12 cellular contexts compared by ENCODE assay signal in genomic region chr17:7017827-7018200, GRCh38. TPM values are rescaled to one million over a fixed set of nuclear protein-coding genes. Genes with fewer than 3 reads are reported as not detected.
DNase-seq lines count a peak whose midpoint lies in the region; ATAC-seq and TF ChIP-seq lines count a peak whose summit lies in the region.
"Had no signal": no experiment of that assay in that cellular context is flagged by ENCODE, and none has a peak within 500 bp of the region (broad histone marks: within the 10 kb centered on the region; RNA-seq: fewer than 3 reads in every experiment).

No MANE protein-coding gene starts in this region.

- H3K4me1 ChIP-seq in Loucy (ENCODE audit: insufficient read depth, low read length, poor library complexity, severe bottlenecking) = peaks cover 48% of the 10 kb centered on the region
- peaks cover 0 to 92% (median 34%) of the 10 kb centered on the region in 3 donors for H3K4me1 ChIP-seq in gastroesophageal sphincter

- H3K9ac ChIP-seq in Loucy (ENCODE audit: low read depth, low read length, poor library complexity, severe bottlenecking) = peak overlapping the region; percentile 65

- DNase-seq in activated CD8-positive, alpha-beta T cell treated with anti-CD3 and anti-CD28 coated beads for 36 hours = peak; percentile 57
- peak; percentile 66 for DNase-seq in stimulated activated CD8-positive, alpha-beta memory T cell treated with anti-CD3 and anti-CD28 coated beads, Interleukin-4, amount 100 ng/mL, for 48 hours
- no peak for DNase-seq in NCI-H1694 treated with DMSO at 0.1 percent for 48 hours (lab: John Stamatoyannopoulos, UW)
- no peak for DNase-seq in COR-L47 (lab: John Stamatoyannopoulos, UW)
- DNase-seq in effector CD8-positive, alpha-beta T cell (lab: John Stamatoyannopoulos, UW) = no peak
- no peak for DNase-seq in DMS114 treated with DMSO at 0.1 percent for 48 hours (lab: John Stamatoyannopoulos, UW; ENCODE audit: unreplicated experiment)
- DNase-seq: IMR-90; NK-92 treated with Interleukin-12 subunit alpha and Interleukin-12 subunit beta, amount 100 ng/mL, for 24 hours had no signal

- intact Hi-C loops in activated CD8-positive, alpha-beta T cell treated with anti-CD3 and anti-CD28 coated beads for 36 hours (cut with micrococcal nuclease) = no loop called here

- H3K4me2 ChIP-seq in Loucy (ENCODE audit: low read depth, low read length, poor library complexity, severe bottlenecking) = peak overlapping the region; percentile 95

- no peak for TF ChIP-seq POLR2A in gastroesophageal sphincter (IDR thresholded peaks at IDR 0.05)

- no peak for TF ChIP-seq EP300 in gastroesophageal sphincter (IDR thresholded peaks at IDR 0.05)

- H3K27me3 Mint-ChIP-seq in activated CD8-positive, alpha-beta T cell treated with anti-CD3 and anti-CD28 coated beads for 36 hours = no peaks in the 10 kb centered on the region

- H3K9me3 ChIP-seq in Loucy (ENCODE audit: insufficient read depth, low read depth, low read length) (no peaks in the 10 kb centered on the region), gastroesophageal sphincter (no peaks in the 10 kb centered on the region)

- peak overlapping the region; percentile 93 for H3K27ac Mint-ChIP-seq in activated CD8-positive, alpha-beta T cell treated with anti-CD3 and anti-CD28 coated beads for 36 hours

- H3K9me2 ChIP-seq in Loucy (replicated peaks; ENCODE audit: low read depth, low read length) = no peaks in the 10 kb centered on the region

- H3K27me3 ChIP-seq in Loucy (ENCODE audit: insufficient read depth, low read length, poor library complexity, severe bottlenecking) = no peaks in the 10 kb centered on the region
- H3K27me3 ChIP-seq in gastroesophageal sphincter = peaks cover 18% of the 10 kb centered on the region

- CTCF ChIA-PET in activated CD8-positive, alpha-beta T cell treated with anti-CD3 and anti-CD28 coated beads for 36 hours (lab: Charles Lee) = interaction anchor here (1.3 to 2.8 kb wide), 2 partner anchors 27 to 107 kb away, joined by 6 to 8 read pairs; no protein-coding TSS in a partner anchor

- H3K4me1 Mint-ChIP-seq in activated CD8-positive, alpha-beta T cell treated with anti-CD3 and anti-CD28 coated beads for 36 hours (ENCODE audit: low read depth) = peaks cover 53% of the 10 kb centered on the region

- H3K9me3 Mint-ChIP-seq in activated CD8-positive, alpha-beta T cell treated with anti-CD3 and anti-CD28 coated beads for 36 hours = no peaks in the 10 kb centered on the region

- H3K36me3 Mint-ChIP-seq in activated CD8-positive, alpha-beta T cell treated with anti-CD3 and anti-CD28 coated beads for 36 hours (ENCODE audit: low read depth) = peaks cover 35% of the 10 kb centered on the region

- peaks cover 11% of the 10 kb centered on the region for H4K20me1 ChIP-seq in Loucy (ENCODE audit: insufficient read depth, low read length, poor library complexity, severe bottlenecking)

- peak overlapping the region; percentile 83 to 96 (median 89) for H3K27ac ChIP-seq in gastroesophageal sphincter
- H3K27ac ChIP-seq: VCaP had no signal

- H3K4me3 ChIP-seq in Loucy (ENCODE audit: low read length, poor library complexity, severe bottlenecking) (peak overlapping the region; percentile 31), gastroesophageal sphincter (peak overlapping the region in 1 of 2 donors; percentile 69)

- peaks cover 9% of the 10 kb centered on the region for H3F3A ChIP-seq in Loucy (ENCODE audit: low read depth)

- POLR2A ChIA-PET in activated CD8-positive, alpha-beta T cell treated with anti-CD3 and anti-CD28 coated beads for 36 hours (lab: Charles Lee) = interaction anchor here (1.3 to 1.8 kb wide), 2 partner anchors 9 to 12 kb away, joined by 3 to 7 read pairs; no protein-coding TSS in a partner anchor

- no peak for TF ChIP-seq CTCF in Loucy (conservative IDR thresholded peaks at IDR 0.05; ENCODE audit: low read length)
- TF ChIP-seq CTCF in activated CD8-positive, alpha-beta T cell treated with anti-CD3 and anti-CD28 coated beads for 36 hours (IDR thresholded peaks at IDR 0.05) = no peak
- no peak for TF ChIP-seq CTCF in gastroesophageal sphincter (IDR thresholded peaks at IDR 0.05)

- H3K36me3 ChIP-seq in Loucy (ENCODE audit: insufficient read depth, low read length) (no peaks in the 10 kb centered on the region), gastroesophageal sphincter (peaks cover 0 to 12% of the 10 kb centered on the region in 2 donors)

- 40 to 69% methylated on average over 4 of the region's 12 CpGs for WGBS in gastroesophageal sphincter (ENCODE audit: low coverage in 1 of 2), 2 donors

- no peak for ATAC-seq in activated CD8-positive, alpha-beta T cell treated with anti-CD3 and anti-CD28 coated beads for 36 hours
- ATAC-seq in gastroesophageal sphincter = no peak

- H3K4me3 Mint-ChIP-seq in activated CD8-positive, alpha-beta T cell treated with anti-CD3 and anti-CD28 coated beads for 36 hours = peak overlapping the region; percentile 21

- H3K79me2 ChIP-seq in Loucy (ENCODE audit: insufficient read depth, low read length) = peaks cover 27% of the 10 kb centered on the region

- H2AFZ ChIP-seq in Loucy (ENCODE audit: low read length) = 0 out of 2 replicates have a peak overlapping the region, but pooled peaks have one; percentile 33

RNA-seq across cellular contexts. Expression of gene BCL6B, which starts 5.0 kb away (rescaled TPM):
- total RNA-seq in activated CD8-positive, alpha-beta T cell treated with anti-CD3 and anti-CD28 coated beads for 36 hours = 1 to 10 TPM; 1.2 to 2.4 TPM
- 1 to 10 TPM in 3 of 4 donors, under 1 TPM in 1; 0.93 to 3.9 (median 3.3) TPM for total RNA-seq in gastroesophageal sphincter
- total RNA-seq: Daoy, IMR-90 had no signal

RNA-seq across cellular contexts. Expression of gene RNASEK, which starts 5.4 kb away (rescaled TPM):
- 100 to 1,000 TPM in 1 of 2 experiments, 10 to 100 TPM in 1; 98.4 to 107 TPM for total RNA-seq in activated CD8-positive, alpha-beta T cell treated with anti-CD3 and anti-CD28 coated beads for 36 hours
- 100 to 1,000 TPM; 150 to 211 (median 170) TPM for total RNA-seq in gastroesophageal sphincter

RNA-seq across cellular contexts. Expression of gene SLC16A13, which starts 18.0 kb away (rescaled TPM):
- total RNA-seq in activated CD8-positive, alpha-beta T cell treated with anti-CD3 and anti-CD28 coated beads for 36 hours = 1 to 10 TPM; 4.8 to 5.9 TPM
- total RNA-seq in gastroesophageal sphincter = under 1 TPM in 3 of 4 donors, not detected in 1; 0.58 to 0.81 (median 0.72) TPM

RNA-seq across cellular contexts. Expression of gene ALOX12, which starts 22.0 kb away (rescaled TPM):
- total RNA-seq in activated CD8-positive, alpha-beta T cell treated with anti-CD3 and anti-CD28 coated beads for 36 hours = not detected
- under 1 TPM in 2 of 4 donors, not detected in 2; 0.19 to 0.62 TPM for total RNA-seq in gastroesophageal sphincter
- total RNA-seq: Daoy, IMR-90 had no signal

RNA-seq across cellular contexts. Expression of gene SLC16A11, which starts 26.1 kb away (rescaled TPM):
- total RNA-seq in activated CD8-positive, alpha-beta T cell treated with anti-CD3 and anti-CD28 coated beads for 36 hours = 1 to 10 TPM; 3.1 to 3.4 TPM
- total RNA-seq in gastroesophageal sphincter = under 1 TPM in 3 of 4 donors, not detected in 1; 0.32 to 0.54 (median 0.39) TPM
- total RNA-seq: Daoy, IMR-90 had no signal

Comparison
In these comparisons a context has a peak if more than half of its experiments do, and no peak if none do; other contexts are left out.
1. DNase-seq: peak in activated CD8-positive, alpha-beta T cell treated with anti-CD3 and anti-CD28 coated beads for 36 hours (single experiment) and stimulated activated CD8-positive, alpha-beta memory T cell treated with anti-CD3 and anti-CD28 coated beads, Interleukin-4, amount 100 ng/mL, for 48 hours (single experiment); none in NCI-H1694 treated with DMSO at 0.1 percent for 48 hours (single experiment), COR-L47 (single experiment), effector CD8-positive, alpha-beta T cell (single experiment) and DMS114 treated with DMSO at 0.1 percent for 48 hours (single experiment).